ENCODE assay signal across 16 cellular contexts in the genomic region with DNA sequence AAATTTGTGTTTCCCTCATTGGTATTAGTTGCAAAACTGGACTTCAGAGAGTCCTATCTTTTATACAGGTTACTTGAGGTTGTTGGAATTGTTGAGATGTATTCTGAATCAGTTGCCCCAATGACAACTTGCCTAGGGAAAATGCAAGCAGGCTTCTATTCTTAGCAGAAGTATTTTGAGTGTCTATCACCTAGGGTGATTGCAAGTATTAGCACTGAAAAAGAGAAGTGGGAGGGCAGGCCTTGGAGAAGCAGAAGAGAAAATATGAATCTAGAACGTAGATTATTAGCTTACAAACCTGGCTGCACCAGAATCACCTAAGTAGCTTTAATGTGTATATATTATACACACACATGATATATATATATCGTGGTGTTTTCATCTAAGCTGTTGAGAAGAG. TPM values are rescaled to one million over a fixed set of nuclear protein-coding genes. Genes with fewer than 3 reads are reported as not detected.
A peak's percentile ranks its signal among the peaks of the same experiment; 100 is the strongest.
DNase-seq lines count a peak whose midpoint lies in the region; ATAC-seq and TF ChIP-seq lines count a peak whose summit lies in the region.
"Had no signal": no experiment of that assay in that cellular context is flagged by ENCODE, and none has a peak within 500 bp of the region (broad histone marks: within the 10 kb centered on the region; RNA-seq: fewer than 3 reads in every experiment).

No MANE protein-coding gene starts in this region.

- POLR2A ChIA-PET in CD8-positive, alpha-beta memory T cell (lab: Charles Lee) = interaction anchor here (0.6 kb wide), 1 partner anchor 34 kb away, joined by 5 read pairs; no protein-coding TSS in a partner anchor

- no peaks in the 10 kb centered on the region for H3K27me3 ChIP-seq in MM.1S (replicated peaks; ENCODE audit: insufficient read depth, low read length)
- no peaks in the 10 kb centered on the region for H3K27me3 ChIP-seq in CD8-positive, alpha-beta memory T cell (ENCODE audit: insufficient read depth, low read length, poor library complexity, severe bottlenecking)
- H3K27me3 ChIP-seq in tibial nerve = no peaks in the 10 kb centered on the region
- H3K27me3 ChIP-seq: ascending aorta had no signal

- H3K9me3 ChIP-seq in MM.1S (replicated peaks; ENCODE audit: insufficient read depth, low read length) (no peaks in the 10 kb centered on the region), tibial nerve (no peaks in the 10 kb centered on the region)
- no peaks in the 10 kb centered on the region for H3K9me3 ChIP-seq in CD8-positive, alpha-beta memory T cell (ENCODE audit: low read length)
- H3K9me3 ChIP-seq: ascending aorta, left ventricle myocardium inferior had no signal

- TF ChIP-seq CTCF in GM20000 (IDR thresholded peaks at IDR 0.05; ENCODE audit: extremely low read depth, missing control alignments) = no peak
- TF ChIP-seq CTCF in MM.1S (IDR thresholded peaks at IDR 0.05; ENCODE audit: low read length) = no peak
- no peak for TF ChIP-seq CTCF in tibial nerve (IDR thresholded peaks at IDR 0.05)

- no peak overlapping the region for H3K4me3 ChIP-seq in MM.1S (ENCODE audit: low read length)
- no peak overlapping the region for H3K4me3 ChIP-seq in CD8-positive, alpha-beta memory T cell (ENCODE audit: low read length)
- no peak overlapping the region for H3K4me3 ChIP-seq in tibial nerve
- H3K4me3 ChIP-seq: ascending aorta, left ventricle myocardium inferior had no signal

- H3F3A ChIP-seq in MM.1S (ENCODE audit: insufficient read depth, low read length) = peaks cover 12% of the 10 kb centered on the region

- H3K9me2 ChIP-seq in MM.1S (replicated peaks; ENCODE audit: insufficient read depth, low read length) = no peaks in the 10 kb centered on the region

- no peak for TF ChIP-seq EP300 in tibial nerve (IDR thresholded peaks at IDR 0.05)

- H3K4me1 Mint-ChIP-seq in CD8-positive, alpha-beta memory T cell = peaks cover 10 to 15% (median 11%) of the 10 kb centered on the region in 3 donors
- H3K4me1 Mint-ChIP-seq in stimulated activated memory B cell treated with anti-CD40 and anti-IgM and Interleukin-4, amounts not matched to agents 10 μg/mL and 1 μg/mL and 100 μg/mL, for 72 hours = peaks cover 14% of the 10 kb centered on the region

- H3K9ac ChIP-seq in MM.1S (ENCODE audit: low read length) = no peak overlapping the region

- no peak overlapping the region for H2AFZ ChIP-seq in MM.1S (ENCODE audit: low read length)

- ATAC-seq in GM18505 (IDR thresholded peaks at IDR 0.05; ENCODE audit: unreplicated experiment) (peak; percentile 24), HG02870 (IDR thresholded peaks at IDR 0.05; ENCODE audit: unreplicated experiment) (peak; percentile 24)
- no peak for ATAC-seq in stimulated activated memory B cell treated with anti-CD40 and anti-IgM and Interleukin-4, amounts not matched to agents 10 μg/mL and 1 μg/mL and 100 μg/mL, for 72 hours
- ATAC-seq: natural killer cell treated with Interleukin-12 subunit alpha and Interleukin-12 subunit beta and Interleukin-15 and Interleukin-18, amount 100 ng/mL, for 72 hours had no signal

- no peaks in the 10 kb centered on the region for H4K20me1 ChIP-seq in MM.1S (ENCODE audit: insufficient read depth, low read length)

- WGBS in tibial nerve, 2 donors = 86 to 94% methylated on average over 2 of the region's 2 CpGs

- H3K4me1 ChIP-seq in MM.1S (ENCODE audit: low read length) (peaks cover 15% of the 10 kb centered on the region), tibial nerve (peaks cover 0 to 13% (median 0%) of the 10 kb centered on the region in 4 donors)
- peaks cover 8% of the 10 kb centered on the region for H3K4me1 ChIP-seq in CD8-positive, alpha-beta memory T cell (ENCODE audit: insufficient read depth, low read length)

- peak overlapping the region; percentile 7; the same call in 1 of the 2 replicates for H3K4me2 ChIP-seq in MM.1S (ENCODE audit: low read depth, low read length)

- H3K9me3 Mint-ChIP-seq in CD8-positive, alpha-beta memory T cell = peaks cover 0 to 10% (median 4%) of the 10 kb centered on the region in 5 donors
- peaks cover 2% of the 10 kb centered on the region for H3K9me3 Mint-ChIP-seq in stimulated activated memory B cell treated with anti-CD40 and anti-IgM and Interleukin-4, amounts not matched to agents 10 μg/mL and 1 μg/mL and 100 μg/mL, for 72 hours
- H3K9me3 Mint-ChIP-seq: natural killer cell treated with Interleukin-12 subunit alpha and Interleukin-12 subunit beta and Interleukin-15 and Interleukin-18, amount 100 ng/mL, for 72 hours had no signal

- H3K27ac Mint-ChIP-seq in CD8-positive, alpha-beta memory T cell = no peak overlapping the region
- no peak overlapping the region for H3K27ac Mint-ChIP-seq in stimulated activated memory B cell treated with anti-CD40 and anti-IgM and Interleukin-4, amounts not matched to agents 10 μg/mL and 1 μg/mL and 100 μg/mL, for 72 hours
- H3K27ac Mint-ChIP-seq: dendritic cell treated with granulocyte-macrophage colony-stimulating factor and Interleukin-4, amounts not matched to agents 40 ng/mL and 50 ng/mL, for 4 days; natural killer cell treated with Interleukin-12 subunit alpha and Interleukin-12 subunit beta and Interleukin-15 and Interleukin-18, amount 100 ng/mL, for 72 hours; T-helper 1 cell treated with Interleukin-12 subunit alpha and Interleukin-12 subunit beta and Interleukin-4 antibody, amounts not matched to agents 30 μg/mL and 1 μg/mL, for 36 hours had no signal

- peak; percentile 24 for DNase-seq in GM20000 (ENCODE audit: low spot score)
- peak; percentile 15 for DNase-seq in MM.1S
- no peak for DNase-seq in CD8-positive, alpha-beta memory T cell
- no peak for DNase-seq in tibial nerve (ENCODE audit: low spot score in 2 of 2)
- no peak for DNase-seq in effector CD8-positive, alpha-beta T cell (lab: John Stamatoyannopoulos, UW)
- DNase-seq: KG1, left ventricle myocardium inferior, NCI-H524 had no signal

- CTCF ChIA-PET in CD8-positive, alpha-beta memory T cell (lab: Charles Lee) = no interaction called here

- no peak overlapping the region for H3K27ac ChIP-seq in MM.1S (ENCODE audit: low read length)
- H3K27ac ChIP-seq in CD8-positive, alpha-beta memory T cell (ENCODE audit: low read depth, low read length) = no peak overlapping the region
- no peak overlapping the region for H3K27ac ChIP-seq in tibial nerve
- H3K27ac ChIP-seq: ascending aorta, left ventricle myocardium inferior had no signal

- TF ChIP-seq POLR2A in GM18505 (IDR thresholded peaks at IDR 0.05; ENCODE audit: borderline replicate concordance, extremely low read depth, insufficient read depth, insufficient read length) (no peak), tibial nerve (IDR thresholded peaks at IDR 0.05) (no peak)

- H3K36me3 Mint-ChIP-seq in CD8-positive, alpha-beta memory T cell = peaks cover 0 to 2% (median 0%) of the 10 kb centered on the region in 3 donors
- H3K36me3 Mint-ChIP-seq in stimulated activated memory B cell treated with anti-CD40 and anti-IgM and Interleukin-4, amounts not matched to agents 10 μg/mL and 1 μg/mL and 100 μg/mL, for 72 hours = no peaks in the 10 kb centered on the region
- H3K36me3 Mint-ChIP-seq: natural killer cell treated with Interleukin-12 subunit alpha and Interleukin-12 subunit beta and Interleukin-15 and Interleukin-18, amount 100 ng/mL, for 72 hours had no signal

- H3K36me3 ChIP-seq in MM.1S (replicated peaks; ENCODE audit: insufficient read depth, low read length) = no peaks in the 10 kb centered on the region
- no peaks in the 10 kb centered on the region for H3K36me3 ChIP-seq in CD8-positive, alpha-beta memory T cell (ENCODE audit: insufficient read depth, low read length)
- no peaks in the 10 kb centered on the region for H3K36me3 ChIP-seq in tibial nerve
- H3K36me3 ChIP-seq: ascending aorta, left ventricle myocardium inferior had no signal

- H3K27me3 Mint-ChIP-seq in CD8-positive, alpha-beta memory T cell = peaks cover 0 to 2% of the 10 kb centered on the region in 2 donors
- H3K27me3 Mint-ChIP-seq in stimulated activated memory B cell treated with anti-CD40 and anti-IgM and Interleukin-4, amounts not matched to agents 10 μg/mL and 1 μg/mL and 100 μg/mL, for 72 hours = peaks cover 15% of the 10 kb centered on the region
- H3K27me3 Mint-ChIP-seq: dendritic cell treated with granulocyte-macrophage colony-stimulating factor and Interleukin-4, amounts not matched to agents 40 ng/mL and 50 ng/mL, for 4 days had no signal

- no peak overlapping the region for H3K4me3 Mint-ChIP-seq in CD8-positive, alpha-beta memory T cell
- no peak overlapping the region for H3K4me3 Mint-ChIP-seq in stimulated activated memory B cell treated with anti-CD40 and anti-IgM and Interleukin-4, amounts not matched to agents 10 μg/mL and 1 μg/mL and 100 μg/mL, for 72 hours
- H3K4me3 Mint-ChIP-seq: dendritic cell treated with granulocyte-macrophage colony-stimulating factor and Interleukin-4, amounts not matched to agents 40 ng/mL and 50 ng/mL, for 4 days; natural killer cell treated with Interleukin-12 subunit alpha and Interleukin-12 subunit beta and Interleukin-15 and Interleukin-18, amount 100 ng/mL, for 72 hours; T-helper 1 cell treated with Interleukin-12 subunit alpha and Interleukin-12 subunit beta and Interleukin-4 antibody, amounts not matched to agents 30 μg/mL and 1 μg/mL, for 36 hours had no signal

- no peaks in the 10 kb centered on the region for H3K79me2 ChIP-seq in MM.1S (ENCODE audit: low read length)

RNA-seq across cellular contexts. Expression of gene ADAMTS12, which starts 43.2 kb away (rescaled TPM):
- total RNA-seq in CD8-positive, alpha-beta memory T cell = not detected
- not detected for polyA plus RNA-seq in CD8-positive, alpha-beta memory T cell
- 10 to 100 TPM in 2 of 4 donors, 1 to 10 TPM in 2; 7.1 to 10.4 (median 9.7) TPM for total RNA-seq in tibial nerve
- total RNA-seq: natural killer cell treated with Interleukin-12 subunit alpha and Interleukin-12 subunit beta and Interleukin-15 and Interleukin-18, amount 100 ng/mL, for 72 hours; pulmonary artery endothelial cell had no signal

Comparison
In these comparisons a context has a peak if more than half of its experiments do, and no peak if none do; other contexts are left out.
1. DNase-seq: peak in GM20000 (single experiment) and MM.1S (single experiment); none in CD8-positive, alpha-beta memory T cell (0 of 5), tibial nerve (0 of 2) and effector CD8-positive, alpha-beta T cell (single experiment).
2. RNA of gene ADAMTS12, which starts 43.2 kb away (total RNA-seq): 7.1 to 10.4 TPM in tibial nerve; not detected in CD8-positive, alpha-beta memory T cell; every median in the first group is over 4 times any median in the second.